In the genomic region with DNA sequence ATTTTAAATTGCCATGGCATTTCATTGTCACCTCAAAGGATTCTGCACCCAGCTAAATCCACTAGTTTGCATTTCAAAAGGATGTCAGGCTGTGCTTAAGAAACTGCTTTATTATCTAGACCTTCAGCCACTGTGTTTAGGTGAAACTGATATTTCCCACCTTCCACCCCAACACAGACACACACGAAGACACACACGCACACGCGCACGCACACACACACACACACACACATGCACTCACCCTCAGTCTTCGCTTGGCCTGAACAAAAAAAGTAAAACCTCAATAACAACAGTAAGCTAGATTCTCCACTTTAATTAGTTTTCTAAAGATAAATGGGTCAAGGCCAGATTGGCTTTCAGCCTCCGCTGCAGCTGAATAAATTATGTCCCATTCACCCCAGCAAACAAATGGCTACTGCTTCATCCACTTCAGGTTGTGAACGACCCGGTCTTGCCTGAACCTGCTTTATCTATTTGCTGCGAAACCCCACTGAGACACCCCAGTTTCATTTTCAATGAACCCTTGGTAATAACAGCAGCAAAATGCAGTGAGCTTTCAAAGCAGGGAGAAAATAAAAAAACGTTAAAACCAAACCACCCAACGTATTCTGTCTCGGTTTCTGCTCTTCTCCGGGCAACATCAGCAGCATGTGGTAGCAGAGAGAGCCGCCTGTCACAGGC, we compare ENCODE assay signal across 8 cellular contexts.
DNase-seq lines count a peak whose midpoint lies in the region; ATAC-seq, FAIRE-seq and TF ChIP-seq lines count a peak whose summit lies in the region.

No MANE protein-coding gene starts in this region.

- no peak overlapping the region for H2AFZ ChIP-seq in PC-3 (ENCODE audit: low read length)

- H3K27me3 Mint-ChIP-seq in endodermal cell (ENCODE audit: insufficient read depth): no peaks in the 10 kb centered on the region

- no peak for FAIRE-seq in GM19239 (lab: Jason Lieb, UNC)

- WGBS in endodermal cell (ENCODE audit: insufficient coverage in 1 of 2, insufficient read length in 1 of 2), 2 experiments: 58 to 79% methylated on average over 11 to 15 of the region's 15 CpGs

- CTCF ChIA-PET in PC-3 (lab: Charles Lee): no interaction called here

- in situ Hi-C loops in G401 (cut with HindIII; ENCODE audit: low sequenced_read_pairs): no loop called here

- peaks cover 5% of the 10 kb centered on the region for H3K4me1 ChIP-seq in endodermal cell (ENCODE audit: control insufficient read depth, insufficient read depth, low read length)
- peaks cover 18% of the 10 kb centered on the region for H3K4me1 ChIP-seq in PC-3 (ENCODE audit: insufficient read depth, low read length)

- H3K9ac ChIP-seq in endodermal cell (ENCODE audit: extremely low read depth, low read length, poor library complexity, severe bottlenecking): no peak overlapping the region
- no peak overlapping the region for H3K9ac ChIP-seq in PC-3 (ENCODE audit: low read length)

- no peaks in the 10 kb centered on the region for H3K9me3 Mint-ChIP-seq in endodermal cell

- no peak overlapping the region for H3K4me2 ChIP-seq in PC-3 (ENCODE audit: low read length)

- H3K36me3 Mint-ChIP-seq in endodermal cell (ENCODE audit: low read depth): peaks cover 12% of the 10 kb centered on the region

- no peak overlapping the region for H3K4me3 ChIP-seq in endodermal cell (ENCODE audit: low read length)
- H3K4me3 ChIP-seq in PC-3 (ENCODE audit: low read length): no peak overlapping the region

- no peaks in the 10 kb centered on the region for H4K20me1 ChIP-seq in PC-3 (ENCODE audit: low read length)

- H3F3A ChIP-seq in PC-3 (ENCODE audit: low read length, unreplicated experiment): no peaks in the 10 kb centered on the region

- H3K4me1 Mint-ChIP-seq in endodermal cell: peaks cover 21% of the 10 kb centered on the region

- ATAC-seq in GM21526 (IDR thresholded peaks at IDR 0.05; ENCODE audit: low FRiP score, unreplicated experiment): peak; percentile 95
- ATAC-seq in esophagus mucosa: no peak
- ATAC-seq in PC-3: no peak

- H3K27ac ChIP-seq in endodermal cell (ENCODE audit: low read depth, low read length): peak overlapping the region; percentile 71
- no peak overlapping the region for H3K27ac ChIP-seq in PC-3 (ENCODE audit: low read length)

- BruUV-seq in PC-3 (replicated peaks; lab: Mats Ljungman, UMichigan): no TSS peak

- no peak for TF ChIP-seq CTCF in endodermal cell (conservative IDR thresholded peaks at IDR 0.05)
- no peak for TF ChIP-seq CTCF in PC-3 (conservative IDR thresholded peaks at IDR 0.05; ENCODE audit: low read depth, low read length)

- H3K27me3 ChIP-seq in endodermal cell (ENCODE audit: control insufficient read depth, insufficient read depth, low read length, poor library complexity, severe bottlenecking): no peaks in the 10 kb centered on the region
- H3K27me3 ChIP-seq in PC-3 (ENCODE audit: low read length): no peaks in the 10 kb centered on the region

- H3K4me3 Mint-ChIP-seq in endodermal cell: no peak overlapping the region

- no peaks in the 10 kb centered on the region for H3K9me2 ChIP-seq in PC-3 (replicated peaks; ENCODE audit: low read length)

- H3K27ac Mint-ChIP-seq in endodermal cell: peak overlapping the region; percentile 62

- intact Hi-C loops in PC-3 (cut with micrococcal nuclease): no loop called here

- peak; percentile 8 for DNase-seq in G401 (ENCODE audit: low spot score)
- peak; percentile 77 for DNase-seq in NCI-H128 (lab: John Stamatoyannopoulos, UW; ENCODE audit: unreplicated experiment)
- DNase-seq in endodermal cell: no peak
- no peak for DNase-seq in GM19239 (ENCODE audit: insufficient read length, low spot score)
- no peak for DNase-seq in stimulated activated CD4-positive, alpha-beta T cell treated with anti-CD3 and anti-CD28 coated beads, Interleukin-12 subunit alpha, Interleukin-12 subunit beta, amount 100 ng/mL, for 4 hours
- no peak for DNase-seq in PC-3

- peaks cover 6% of the 10 kb centered on the region for H3K36me3 ChIP-seq in endodermal cell (ENCODE audit: control insufficient read depth, insufficient read depth, low read length)
- no peaks in the 10 kb centered on the region for H3K36me3 ChIP-seq in PC-3 (ENCODE audit: low read depth, low read length)

- POLR2A ChIA-PET in PC-3 (lab: Charles Lee; ENCODE audit: unreplicated experiment): interaction anchor here (0.6 kb wide), 1 partner anchor 104 kb away, joined by 4 read pairs; no protein-coding TSS in a partner anchor

- H3K9me3 ChIP-seq in endodermal cell (ENCODE audit: control insufficient read depth, low read length) (no peaks in the 10 kb centered on the region), PC-3 (ENCODE audit: low read length) (no peaks in the 10 kb centered on the region)

- no peaks in the 10 kb centered on the region for H3K79me2 ChIP-seq in PC-3 (ENCODE audit: low read length)

Comparison
In these comparisons a context has a peak if more than half of its experiments do, and no peak if none do; other contexts are left out.
1. DNase-seq: peak in G401 (single experiment) and NCI-H128 (single experiment); none in endodermal cell (single experiment), GM19239 (single experiment), stimulated activated CD4-positive, alpha-beta T cell treated with anti-CD3 and anti-CD28 coated beads, Interleukin-12 subunit alpha, Interleukin-12 subunit beta, amount 100 ng/mL, for 4 hours (single experiment) and PC-3 (single experiment).